ENCODE assay signal across 3 cellular contexts in the genomic region with DNA sequence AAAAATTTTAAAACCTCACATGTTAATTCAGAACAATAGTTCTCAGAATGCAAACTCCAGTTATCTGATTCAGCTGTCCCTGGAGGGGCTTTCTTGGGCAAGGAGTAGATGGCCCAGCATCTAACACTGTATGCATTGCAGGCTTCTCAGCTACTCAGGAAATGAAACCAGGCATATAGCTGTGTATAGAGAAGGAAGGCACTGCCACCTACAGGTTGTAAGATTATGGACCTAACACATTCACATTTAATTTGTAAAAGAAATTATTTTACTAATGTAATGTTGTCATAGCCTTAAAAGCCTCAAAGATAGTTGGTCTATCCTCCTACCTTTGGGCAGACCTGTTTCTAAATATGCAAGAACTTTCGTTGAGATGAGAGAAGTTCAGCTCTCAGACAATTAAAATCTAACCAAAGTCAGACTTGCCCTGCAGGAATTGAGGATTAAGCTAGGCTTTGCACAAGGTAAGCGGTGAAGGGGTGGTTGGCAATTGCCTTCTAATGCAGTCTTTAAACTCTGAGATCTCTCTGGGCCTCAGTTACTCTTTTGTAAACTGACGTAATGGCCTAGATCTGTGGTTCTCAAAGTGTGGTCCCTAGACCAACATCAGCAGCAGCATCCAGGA.
TF ChIP-seq lines count a peak whose summit lies in the region.

No MANE protein-coding gene starts in this region.

TF ChIP-seq in GM23338, 12 proteins besides CTCF, POLR2A, EP300 and RAD21 (continued from another document and continues in another):
- no peak for TF ChIP-seq ZNF462 (CRISPR knock-in tag; IDR thresholded peaks at IDR 0.05)

TF ChIP-seq in Ishikawa, 13 proteins besides CTCF, POLR2A, EP300 and RAD21 (continued from another document):
- TF ChIP-seq, protein P1, sequence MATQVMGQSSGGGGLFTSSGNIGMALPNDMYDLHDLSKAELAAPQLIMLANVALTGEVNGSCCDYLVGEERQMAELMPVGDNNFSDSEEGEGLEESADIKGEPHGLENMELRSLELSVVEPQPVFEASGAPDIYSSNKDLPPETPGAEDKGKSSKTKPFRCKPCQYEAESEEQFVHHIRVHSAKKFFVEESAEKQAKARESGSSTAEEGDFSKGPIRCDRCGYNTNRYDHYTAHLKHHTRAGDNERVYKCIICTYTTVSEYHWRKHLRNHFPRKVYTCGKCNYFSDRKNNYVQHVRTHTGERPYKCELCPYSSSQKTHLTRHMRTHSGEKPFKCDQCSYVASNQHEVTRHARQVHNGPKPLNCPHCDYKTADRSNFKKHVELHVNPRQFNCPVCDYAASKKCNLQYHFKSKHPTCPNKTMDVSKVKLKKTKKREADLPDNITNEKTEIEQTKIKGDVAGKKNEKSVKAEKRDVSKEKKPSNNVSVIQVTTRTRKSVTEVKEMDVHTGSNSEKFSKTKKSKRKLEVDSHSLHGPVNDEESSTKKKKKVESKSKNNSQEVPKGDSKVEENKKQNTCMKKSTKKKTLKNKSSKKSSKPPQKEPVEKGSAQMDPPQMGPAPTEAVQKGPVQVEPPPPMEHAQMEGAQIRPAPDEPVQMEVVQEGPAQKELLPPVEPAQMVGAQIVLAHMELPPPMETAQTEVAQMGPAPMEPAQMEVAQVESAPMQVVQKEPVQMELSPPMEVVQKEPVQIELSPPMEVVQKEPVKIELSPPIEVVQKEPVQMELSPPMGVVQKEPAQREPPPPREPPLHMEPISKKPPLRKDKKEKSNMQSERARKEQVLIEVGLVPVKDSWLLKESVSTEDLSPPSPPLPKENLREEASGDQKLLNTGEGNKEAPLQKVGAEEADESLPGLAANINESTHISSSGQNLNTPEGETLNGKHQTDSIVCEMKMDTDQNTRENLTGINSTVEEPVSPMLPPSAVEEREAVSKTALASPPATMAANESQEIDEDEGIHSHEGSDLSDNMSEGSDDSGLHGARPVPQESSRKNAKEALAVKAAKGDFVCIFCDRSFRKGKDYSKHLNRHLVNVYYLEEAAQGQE (IDR thresholded peaks at IDR 0.05; ENCODE audit: low read depth), result no peak
- TF ChIP-seq EGR1 (IDR thresholded peaks at IDR 0.05) (no peak), YY1 (IDR thresholded peaks at IDR 0.05; ENCODE audit: low read depth) (no peak), TEAD4 (IDR thresholded peaks at IDR 0.05) (no peak), MAX (IDR thresholded peaks at IDR 0.05) (no peak), CREB1 (IDR thresholded peaks at IDR 0.05; ENCODE audit: low read depth) (no peak), ZBTB7A (IDR thresholded peaks at IDR 0.05; ENCODE audit: low read depth) (no peak), TAF1 (IDR thresholded peaks at IDR 0.05; ENCODE audit: low read depth) (no peak), FOXM1 (IDR thresholded peaks at IDR 0.05; ENCODE audit: borderline replicate concordance, low read depth) (no peak), TCF12 (IDR thresholded peaks at IDR 0.05; ENCODE audit: low read depth) (no peak)

TF ChIP-seq in liver, 16 proteins besides CTCF, POLR2A, EP300 and RAD21 (continued from another document):
- no peak for TF ChIP-seq ZBTB33 (IDR thresholded peaks at IDR 0.05)
- no peak for TF ChIP-seq SP1 (IDR thresholded peaks at IDR 0.05)
- no peak for TF ChIP-seq TAF1 (conservative IDR thresholded peaks at IDR 0.05)
- TF ChIP-seq FOXA1 (IDR thresholded peaks at IDR 0.05), result no peak
- TF ChIP-seq YY1 (IDR thresholded peaks at IDR 0.05), result no peak
- no peak for TF ChIP-seq MAX (IDR thresholded peaks at IDR 0.05)
- TF ChIP-seq JUND (IDR thresholded peaks at IDR 0.05), result no peak
